ENCODE assay signal across 1 cellular context in genomic region chr14:90445011-90445410, GRCh38.
TF ChIP-seq lines count a peak whose summit lies in the region.

No MANE protein-coding gene starts in this region.

TF ChIP-seq in K562, 482 proteins besides CTCF, POLR2A, EP300 and RAD21:
- TF ChIP-seq RBM14 (IDR thresholded peaks at IDR 0.05; ENCODE audit: borderline replicate concordance, insufficient read depth, low read depth, low read length) (no peak), PKNOX1 (IDR thresholded peaks at IDR 0.05) (peak; percentile 96), NFYB (IDR thresholded peaks at IDR 0.05; ENCODE audit: extremely low read depth, insufficient read length) (peak; percentile 55), PBX2 (CRISPR knock-in tag; IDR thresholded peaks at IDR 0.05; ENCODE audit: low read depth) (no peak), PBX2 (tag; conservative IDR thresholded peaks at IDR 0.05; ENCODE audit: low read depth) (peak; percentile 73), DMBX1 (CRISPR knock-in tag; IDR thresholded peaks at IDR 0.05; ENCODE audit: borderline replicate concordance) (no peak), ESRRA (IDR thresholded peaks at IDR 0.05; ENCODE audit: borderline replicate concordance, low read depth) (no peak), JUND (IDR thresholded peaks at IDR 0.05; ENCODE audit: borderline replicate concordance, low read depth, low read length) (no peak), JUND (tag; IDR thresholded peaks at IDR 0.05; ENCODE audit: borderline replicate concordance, low read depth, low read length) (no peak)
TF ChIP-seq in K562: peak in this region for 3.
